Comparison of ENCODE assay signal across 1 cellular context in the genomic region with DNA sequence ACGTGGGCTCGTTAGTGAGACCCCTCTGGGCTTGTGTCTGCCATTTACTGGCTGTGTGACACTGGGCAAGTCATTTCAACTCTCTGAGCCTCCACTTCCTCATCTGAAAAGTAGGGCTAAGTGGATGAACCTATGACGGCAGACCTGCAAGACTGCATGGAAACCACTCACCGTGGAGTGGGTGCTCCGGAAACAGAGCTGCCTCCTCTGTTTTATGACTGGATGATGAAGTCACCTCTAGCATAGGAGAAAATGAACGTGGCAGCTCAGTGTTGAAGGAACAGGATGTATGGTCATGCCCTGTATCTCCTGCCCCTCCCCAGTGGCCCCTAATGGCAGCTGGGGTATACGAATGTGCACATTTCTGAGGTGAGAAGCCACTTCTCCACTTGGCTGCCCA.
A peak's percentile ranks its signal among the peaks of the same experiment; 100 is the strongest.
TF ChIP-seq lines count a peak whose summit lies in the region.

No MANE protein-coding gene starts in this region.

TF ChIP-seq in GM12878, 131 proteins besides CTCF, POLR2A, EP300 and RAD21:
- 0 out of 2 replicates have a peak, but pooled peaks have one; percentile 17 for TF ChIP-seq JUNB (IDR thresholded peaks at IDR 0.05)
- peak; percentile 30; the same call in 1 of the 2 replicates for TF ChIP-seq EED (IDR thresholded peaks at IDR 0.05; ENCODE audit: low read depth)
- no peak for TF ChIP-seq PAX8 (IDR thresholded peaks at IDR 0.05)
- TF ChIP-seq CREM (IDR thresholded peaks at IDR 0.05; ENCODE audit: low read depth): peak; percentile 82
- peak; percentile 78; the same call in 1 of the 2 replicates for TF ChIP-seq PAX5 (IDR thresholded peaks at IDR 0.05; ENCODE audit: borderline replicate concordance, low read depth, low read length)
- peak; percentile 74 for TF ChIP-seq SPI1 (IDR thresholded peaks at IDR 0.05; ENCODE audit: borderline replicate concordance, insufficient read depth, low read depth, low read length)
- peak; percentile 24 for TF ChIP-seq RUNX3 (IDR thresholded peaks at IDR 0.05; ENCODE audit: low read length)
- TF ChIP-seq TCF7 (IDR thresholded peaks at IDR 0.05; ENCODE audit: borderline replicate concordance): no peak
- peak; percentile 63 for TF ChIP-seq GABPA (IDR thresholded peaks at IDR 0.05; ENCODE audit: low read depth)
- TF ChIP-seq CREB1 (IDR thresholded peaks at IDR 0.05; ENCODE audit: low read depth): peak; percentile 93
